Comparison of ENCODE assay signal across 1 cellular context in genomic region chr20:21767739-21768223, GRCh38.
TF ChIP-seq lines count a peak whose summit lies in the region.

No MANE protein-coding gene starts in this region.

TF ChIP-seq in HepG2, 621 proteins besides CTCF, POLR2A, EP300 and RAD21 (continued from another document and continues in another):
- TF ChIP-seq ARID5B (CRISPR knock-in tag; IDR thresholded peaks at IDR 0.05) (peak; percentile 83), ZKSCAN8 (CRISPR knock-in tag; IDR thresholded peaks at IDR 0.05; ENCODE audit: borderline replicate concordance) (no peak), ZNF644 (CRISPR knock-in tag; IDR thresholded peaks at IDR 0.05; ENCODE audit: low read depth) (peak; percentile 52; the same call in 1 of the 2 replicates), ARID3A (IDR thresholded peaks at IDR 0.05; ENCODE audit: low read depth, low read length) (peak; percentile 64), ZHX1 (CRISPR knock-in tag; IDR thresholded peaks at IDR 0.05; ENCODE audit: low read depth) (no peak), ZNF598 (CRISPR knock-in tag; IDR thresholded peaks at IDR 0.05; ENCODE audit: borderline replicate concordance) (no peak; the same call in 1 of the 2 replicates), SNAI1 (CRISPR knock-in tag; IDR thresholded peaks at IDR 0.05; ENCODE audit: borderline replicate concordance) (no peak), ZBTB38 (CRISPR knock-in tag; IDR thresholded peaks at IDR 0.05) (no peak), ZFX (CRISPR knock-in tag; IDR thresholded peaks at IDR 0.05; ENCODE audit: low read depth) (0 out of 2 replicates have a peak, but pooled peaks have one; percentile 17), PTBP1 (IDR thresholded peaks at IDR 0.05; ENCODE audit: low read depth, low read length, poor library complexity, severe bottlenecking) (no peak), ZNF790 (CRISPR knock-in tag; IDR thresholded peaks at IDR 0.05; ENCODE audit: borderline replicate concordance) (no peak), SMC3 (IDR thresholded peaks at IDR 0.05; ENCODE audit: low read length) (no peak; the same call in 1 of the 2 replicates), NR2C2 (CRISPR knock-in tag; IDR thresholded peaks at IDR 0.05; ENCODE audit: borderline replicate concordance) (no peak), ZNF30 (CRISPR knock-in tag; IDR thresholded peaks at IDR 0.05) (no peak), ZMYM3 (CRISPR knock-in tag; IDR thresholded peaks at IDR 0.05) (no peak), ZBTB20 (CRISPR knock-in tag; IDR thresholded peaks at IDR 0.05; ENCODE audit: borderline replicate concordance, low read depth) (no peak), HOXA7 (CRISPR knock-in tag; IDR thresholded peaks at IDR 0.05) (no peak), ISX (CRISPR knock-in tag; conservative IDR thresholded peaks at IDR 0.05) (no peak), ZNF792 (CRISPR knock-in tag; IDR thresholded peaks at IDR 0.05) (no peak), ZNF205 (CRISPR knock-in tag; IDR thresholded peaks at IDR 0.05) (peak; percentile 69), ZNF24 (IDR thresholded peaks at IDR 0.05) (no peak), ZNF75D (CRISPR knock-in tag; IDR thresholded peaks at IDR 0.05; ENCODE audit: borderline replicate concordance) (no peak), RFXANK (CRISPR knock-in tag; IDR thresholded peaks at IDR 0.05) (no peak), CCDC6 (CRISPR knock-in tag; IDR thresholded peaks at IDR 0.05) (no peak), ZNF619 (CRISPR knock-in tag; IDR thresholded peaks at IDR 0.05) (no peak), FOXK2 (IDR thresholded peaks at IDR 0.05) (no peak), TERF1 (CRISPR knock-in tag; IDR thresholded peaks at IDR 0.05) (no peak), FOXO1 (CRISPR knock-in tag; IDR thresholded peaks at IDR 0.05) (no peak), ZNF343 (CRISPR knock-in tag; IDR thresholded peaks at IDR 0.05) (no peak), CHD4 (IDR thresholded peaks at IDR 0.05; ENCODE audit: borderline replicate concordance, low read length) (no peak), RXRA (CRISPR knock-in tag; IDR thresholded peaks at IDR 0.05) (peak; percentile 36; the same call in 1 of the 2 replicates), NPAS2 (CRISPR knock-in tag; IDR thresholded peaks at IDR 0.05; ENCODE audit: borderline replicate concordance) (no peak), NFATC3 (CRISPR knock-in tag; IDR thresholded peaks at IDR 0.05) (no peak), YY1 (IDR thresholded peaks at IDR 0.05; ENCODE audit: insufficient read depth, insufficient replicate concordance, low read depth, low read length) (no peak)
- TF ChIP-seq, protein P1, sequence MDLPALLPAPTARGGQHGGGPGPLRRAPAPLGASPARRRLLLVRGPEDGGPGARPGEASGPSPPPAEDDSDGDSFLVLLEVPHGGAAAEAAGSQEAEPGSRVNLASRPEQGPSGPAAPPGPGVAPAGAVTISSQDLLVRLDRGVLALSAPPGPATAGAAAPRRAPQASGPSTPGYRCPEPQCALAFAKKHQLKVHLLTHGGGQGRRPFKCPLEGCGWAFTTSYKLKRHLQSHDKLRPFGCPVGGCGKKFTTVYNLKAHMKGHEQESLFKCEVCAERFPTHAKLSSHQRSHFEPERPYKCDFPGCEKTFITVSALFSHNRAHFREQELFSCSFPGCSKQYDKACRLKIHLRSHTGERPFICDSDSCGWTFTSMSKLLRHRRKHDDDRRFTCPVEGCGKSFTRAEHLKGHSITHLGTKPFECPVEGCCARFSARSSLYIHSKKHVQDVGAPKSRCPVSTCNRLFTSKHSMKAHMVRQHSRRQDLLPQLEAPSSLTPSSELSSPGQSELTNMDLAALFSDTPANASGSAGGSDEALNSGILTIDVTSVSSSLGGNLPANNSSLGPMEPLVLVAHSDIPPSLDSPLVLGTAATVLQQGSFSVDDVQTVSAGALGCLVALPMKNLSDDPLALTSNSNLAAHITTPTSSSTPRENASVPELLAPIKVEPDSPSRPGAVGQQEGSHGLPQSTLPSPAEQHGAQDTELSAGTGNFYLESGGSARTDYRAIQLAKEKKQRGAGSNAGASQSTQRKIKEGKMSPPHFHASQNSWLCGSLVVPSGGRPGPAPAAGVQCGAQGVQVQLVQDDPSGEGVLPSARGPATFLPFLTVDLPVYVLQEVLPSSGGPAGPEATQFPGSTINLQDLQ (CRISPR knock-in tag; IDR thresholded peaks at IDR 0.05) = no peak
- TF ChIP-seq, protein P2, sequence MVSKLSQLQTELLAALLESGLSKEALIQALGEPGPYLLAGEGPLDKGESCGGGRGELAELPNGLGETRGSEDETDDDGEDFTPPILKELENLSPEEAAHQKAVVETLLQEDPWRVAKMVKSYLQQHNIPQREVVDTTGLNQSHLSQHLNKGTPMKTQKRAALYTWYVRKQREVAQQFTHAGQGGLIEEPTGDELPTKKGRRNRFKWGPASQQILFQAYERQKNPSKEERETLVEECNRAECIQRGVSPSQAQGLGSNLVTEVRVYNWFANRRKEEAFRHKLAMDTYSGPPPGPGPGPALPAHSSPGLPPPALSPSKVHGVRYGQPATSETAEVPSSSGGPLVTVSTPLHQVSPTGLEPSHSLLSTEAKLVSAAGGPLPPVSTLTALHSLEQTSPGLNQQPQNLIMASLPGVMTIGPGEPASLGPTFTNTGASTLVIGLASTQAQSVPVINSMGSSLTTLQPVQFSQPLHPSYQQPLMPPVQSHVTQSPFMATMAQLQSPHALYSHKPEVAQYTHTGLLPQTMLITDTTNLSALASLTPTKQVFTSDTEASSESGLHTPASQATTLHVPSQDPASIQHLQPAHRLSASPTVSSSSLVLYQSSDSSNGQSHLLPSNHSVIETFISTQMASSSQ (IDR thresholded peaks at IDR 0.05; ENCODE audit: low read depth) = no peak
- TF ChIP-seq, protein P2 (CRISPR knock-in tag; IDR thresholded peaks at IDR 0.05; ENCODE audit: borderline replicate concordance) = peak; percentile 74; the same call in 1 of the 2 replicates
- TF ChIP-seq, protein P3, sequence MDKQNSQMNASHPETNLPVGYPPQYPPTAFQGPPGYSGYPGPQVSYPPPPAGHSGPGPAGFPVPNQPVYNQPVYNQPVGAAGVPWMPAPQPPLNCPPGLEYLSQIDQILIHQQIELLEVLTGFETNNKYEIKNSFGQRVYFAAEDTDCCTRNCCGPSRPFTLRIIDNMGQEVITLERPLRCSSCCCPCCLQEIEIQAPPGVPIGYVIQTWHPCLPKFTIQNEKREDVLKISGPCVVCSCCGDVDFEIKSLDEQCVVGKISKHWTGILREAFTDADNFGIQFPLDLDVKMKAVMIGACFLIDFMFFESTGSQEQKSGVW (CRISPR knock-in tag; IDR thresholded peaks at IDR 0.05; ENCODE audit: borderline replicate concordance) = no peak
- TF ChIP-seq, protein P4, sequence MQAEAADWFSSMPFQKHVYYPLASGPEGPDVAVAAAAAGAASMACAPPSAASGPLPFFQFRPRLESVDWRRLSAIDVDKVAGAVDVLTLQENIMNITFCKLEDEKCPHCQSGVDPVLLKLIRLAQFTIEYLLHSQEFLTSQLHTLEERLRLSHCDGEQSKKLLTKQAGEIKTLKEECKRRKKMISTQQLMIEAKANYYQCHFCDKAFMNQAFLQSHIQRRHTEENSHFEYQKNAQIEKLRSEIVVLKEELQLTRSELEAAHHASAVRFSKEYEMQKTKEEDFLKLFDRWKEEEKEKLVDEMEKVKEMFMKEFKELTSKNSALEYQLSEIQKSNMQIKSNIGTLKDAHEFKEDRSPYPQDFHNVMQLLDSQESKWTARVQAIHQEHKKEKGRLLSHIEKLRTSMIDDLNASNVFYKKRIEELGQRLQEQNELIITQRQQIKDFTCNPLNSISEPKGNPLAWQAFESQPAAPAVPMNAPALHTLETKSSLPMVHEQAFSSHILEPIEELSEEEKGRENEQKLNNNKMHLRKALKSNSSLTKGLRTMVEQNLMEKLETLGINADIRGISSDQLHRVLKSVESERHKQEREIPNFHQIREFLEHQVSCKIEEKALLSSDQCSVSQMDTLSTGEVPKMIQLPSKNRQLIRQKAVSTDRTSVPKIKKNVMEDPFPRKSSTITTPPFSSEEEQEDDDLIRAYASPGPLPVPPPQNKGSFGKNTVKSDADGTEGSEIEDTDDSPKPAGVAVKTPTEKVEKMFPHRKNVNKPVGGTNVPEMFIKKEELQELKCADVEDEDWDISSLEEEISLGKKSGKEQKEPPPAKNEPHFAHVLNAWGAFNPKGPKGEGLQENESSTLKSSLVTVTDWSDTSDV (CRISPR knock-in tag; IDR thresholded peaks at IDR 0.05) = no peak
